Comparison of ENCODE assay signal across 8 cellular contexts in the genomic region with DNA sequence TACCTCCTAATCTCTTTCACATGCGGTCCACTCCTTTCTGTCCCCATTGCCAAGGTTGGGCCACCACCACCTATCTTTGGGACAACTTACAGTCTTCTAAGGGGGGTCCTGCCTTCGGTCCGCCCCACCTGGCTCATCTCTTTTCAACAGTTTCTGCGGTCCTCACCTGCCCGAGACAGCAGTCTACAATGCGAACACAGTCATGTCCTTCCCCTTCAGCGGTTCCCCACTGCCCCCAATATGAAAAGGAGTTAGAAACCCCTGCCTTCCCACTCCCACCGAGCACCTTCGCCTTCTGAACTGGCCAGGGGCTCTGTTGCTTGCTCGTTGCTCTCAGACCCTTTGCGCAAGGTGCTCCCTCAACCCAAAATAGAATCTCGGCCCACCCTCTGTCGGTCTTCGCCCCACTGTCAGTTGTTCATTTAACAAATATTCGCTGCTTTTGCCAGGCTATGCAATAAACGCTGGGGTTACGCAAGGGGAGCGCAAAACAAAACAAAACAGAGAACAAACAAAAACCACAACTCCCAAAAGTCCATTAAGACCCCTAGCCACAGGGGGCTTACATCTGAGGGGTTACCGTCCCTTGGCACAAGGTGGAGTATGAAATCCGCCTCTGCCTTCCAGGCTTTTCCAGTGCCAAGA.
DNase-seq lines count a peak whose midpoint lies in the region; ATAC-seq lines count a peak whose summit lies in the region.

No MANE protein-coding gene starts in this region.

- DNase-seq in NCI-H82 (lab: John Stamatoyannopoulos, UW) (peak; percentile 16), NCI-H82 treated with DMSO at 0.1 percent for 48 hours (lab: John Stamatoyannopoulos, UW; ENCODE audit: unreplicated experiment) (no peak), iris pigment epithelial cell (ENCODE audit: low read depth) (peak; percentile 41), substantia nigra (lab: John Stamatoyannopoulos, UW) (no peak), midbrain (lab: John Stamatoyannopoulos, UW) (no peak), NCI-H1048 (lab: John Stamatoyannopoulos, UW) (no peak)

- no peak for ATAC-seq in HG02884 (IDR thresholded peaks at IDR 0.05; ENCODE audit: unreplicated experiment)

- H3K27ac ChIP-seq in angular gyrus (ENCODE audit: low read depth, low read length) = peak overlapping the region; percentile 71
- peak overlapping the region; percentile 63 for H3K27ac ChIP-seq in substantia nigra (ENCODE audit: low read depth, low read length, poor library complexity, severe bottlenecking)

Comparison
In these comparisons a context has a peak if more than half of its experiments do, and no peak if none do; other contexts are left out.
1. DNase-seq: peak in NCI-H82 (single experiment) and iris pigment epithelial cell (single experiment); none in NCI-H82 treated with DMSO at 0.1 percent for 48 hours (single experiment), substantia nigra (0 of 49), midbrain (single experiment) and NCI-H1048 (single experiment).